3 cellular contexts compared by ENCODE assay signal in genomic region chr9:117974108-117974507, GRCh38.
"Had no signal": no experiment of that assay in that cellular context is flagged by ENCODE, and none has a peak within 500 bp of the region (broad histone marks: within the 10 kb centered on the region; RNA-seq: fewer than 3 reads in every experiment).

No MANE protein-coding gene starts in this region.

- H3K4me3 ChIP-seq: GM12878 had no signal

- DNase-seq: GDM1, GF-D8 had no signal

- ATAC-seq: GM12878 had no signal
